In genomic region chr14:39469094-39469710, GRCh38 we compare ENCODE assay signal across 8 cellular contexts. TPM values are rescaled to one million over a fixed set of nuclear protein-coding genes. Genes with fewer than 3 reads are reported as not detected.
DNase-seq lines count a peak whose midpoint lies in the region; ATAC-seq lines count a peak whose summit lies in the region.

No MANE protein-coding gene starts in this region.

- H3K9me3 Mint-ChIP-seq in activated naive CD8-positive, alpha-beta T cell treated with anti-CD3 and anti-CD28 coated beads for 36 hours = no peaks in the 10 kb centered on the region
- no peaks in the 10 kb centered on the region for H3K9me3 Mint-ChIP-seq in natural killer cell treated with Interleukin-12 subunit alpha and Interleukin-12 subunit beta and Interleukin-15 and Interleukin-18, amount 100 ng/mL, for 72 hours

- H3K27ac Mint-ChIP-seq in activated naive CD8-positive, alpha-beta T cell treated with anti-CD3 and anti-CD28 coated beads for 36 hours = no peak overlapping the region
- H3K27ac Mint-ChIP-seq in natural killer cell treated with Interleukin-12 subunit alpha and Interleukin-12 subunit beta and Interleukin-15 and Interleukin-18, amount 100 ng/mL, for 72 hours = no peak overlapping the region

- H3K27me3 Mint-ChIP-seq in activated naive CD8-positive, alpha-beta T cell treated with anti-CD3 and anti-CD28 coated beads for 36 hours = peaks cover 16% of the 10 kb centered on the region
- peaks cover 20 to 33% of the 10 kb centered on the region in 2 donors for H3K27me3 Mint-ChIP-seq in natural killer cell treated with Interleukin-12 subunit alpha and Interleukin-12 subunit beta and Interleukin-15 and Interleukin-18, amount 100 ng/mL, for 72 hours

- ATAC-seq in GM21825 (IDR thresholded peaks at IDR 0.05; ENCODE audit: unreplicated experiment) = peak; percentile 97
- peak; percentile 48 to 55 for ATAC-seq in natural killer cell treated with Interleukin-12 subunit alpha and Interleukin-12 subunit beta and Interleukin-15 and Interleukin-18, amount 100 ng/mL, for 72 hours

- DNase-seq in activated gamma-delta T cell treated with Interleukin-2 at 50 U/mL for 16 hours (peak; percentile 6), activated gamma-delta T cell (lab: John Stamatoyannopoulos, UW) (no peak), Kasumi-1 (lab: John Stamatoyannopoulos, UW) (peak; percentile 39 to 53), cerebellum (ENCODE audit: low spot score) (no peak), NCI-H1694 treated with DMSO at 0.1 percent for 48 hours (lab: John Stamatoyannopoulos, UW) (no peak)
- peak; percentile 59 for DNase-seq in activated naive CD8-positive, alpha-beta T cell treated with anti-CD3 and anti-CD28 coated beads for 36 hours
- DNase-seq in natural killer cell treated with Interleukin-12 subunit alpha and Interleukin-12 subunit beta and Interleukin-15 and Interleukin-18, amount 100 ng/mL, for 72 hours (ENCODE audit: low spot score) = no peak

- peaks cover 6% of the 10 kb centered on the region for H3K4me1 Mint-ChIP-seq in activated naive CD8-positive, alpha-beta T cell treated with anti-CD3 and anti-CD28 coated beads for 36 hours
- H3K4me1 Mint-ChIP-seq in natural killer cell treated with Interleukin-12 subunit alpha and Interleukin-12 subunit beta and Interleukin-15 and Interleukin-18, amount 100 ng/mL, for 72 hours (ENCODE audit: low read depth in 2 of 2) = no peaks in the 10 kb centered on the region

- peaks cover 10% of the 10 kb centered on the region for H3K36me3 Mint-ChIP-seq in activated naive CD8-positive, alpha-beta T cell treated with anti-CD3 and anti-CD28 coated beads for 36 hours
- peaks cover 9% of the 10 kb centered on the region for H3K36me3 Mint-ChIP-seq in natural killer cell treated with Interleukin-12 subunit alpha and Interleukin-12 subunit beta and Interleukin-15 and Interleukin-18, amount 100 ng/mL, for 72 hours

- no peak overlapping the region for H3K4me3 Mint-ChIP-seq in activated naive CD8-positive, alpha-beta T cell treated with anti-CD3 and anti-CD28 coated beads for 36 hours
- H3K4me3 Mint-ChIP-seq in natural killer cell treated with Interleukin-12 subunit alpha and Interleukin-12 subunit beta and Interleukin-15 and Interleukin-18, amount 100 ng/mL, for 72 hours = no peak overlapping the region

RNA-seq across cellular contexts. Expression of gene FBXO33, which starts 37.0 kb away (rescaled TPM):
- 10 to 100 TPM; 21.8 TPM for total RNA-seq in activated naive CD8-positive, alpha-beta T cell treated with anti-CD3 and anti-CD28 coated beads for 36 hours
- 10 to 100 TPM; 16.3 to 17.9 TPM for total RNA-seq in natural killer cell treated with Interleukin-12 subunit alpha and Interleukin-12 subunit beta and Interleukin-15 and Interleukin-18, amount 100 ng/mL, for 72 hours
- total RNA-seq in cerebellum = 13.3 TPM

Comparison
In these comparisons a context has a peak if more than half of its experiments do, and no peak if none do; other contexts are left out.
1. DNase-seq: peak in activated gamma-delta T cell treated with Interleukin-2 at 50 U/mL for 16 hours (single experiment), Kasumi-1 (2 of 2) and activated naive CD8-positive, alpha-beta T cell treated with anti-CD3 and anti-CD28 coated beads for 36 hours (single experiment); none in activated gamma-delta T cell (single experiment), natural killer cell treated with Interleukin-12 subunit alpha and Interleukin-12 subunit beta and Interleukin-15 and Interleukin-18, amount 100 ng/mL, for 72 hours (single experiment), cerebellum (single experiment) and NCI-H1694 treated with DMSO at 0.1 percent for 48 hours (single experiment).